In the genomic region with DNA sequence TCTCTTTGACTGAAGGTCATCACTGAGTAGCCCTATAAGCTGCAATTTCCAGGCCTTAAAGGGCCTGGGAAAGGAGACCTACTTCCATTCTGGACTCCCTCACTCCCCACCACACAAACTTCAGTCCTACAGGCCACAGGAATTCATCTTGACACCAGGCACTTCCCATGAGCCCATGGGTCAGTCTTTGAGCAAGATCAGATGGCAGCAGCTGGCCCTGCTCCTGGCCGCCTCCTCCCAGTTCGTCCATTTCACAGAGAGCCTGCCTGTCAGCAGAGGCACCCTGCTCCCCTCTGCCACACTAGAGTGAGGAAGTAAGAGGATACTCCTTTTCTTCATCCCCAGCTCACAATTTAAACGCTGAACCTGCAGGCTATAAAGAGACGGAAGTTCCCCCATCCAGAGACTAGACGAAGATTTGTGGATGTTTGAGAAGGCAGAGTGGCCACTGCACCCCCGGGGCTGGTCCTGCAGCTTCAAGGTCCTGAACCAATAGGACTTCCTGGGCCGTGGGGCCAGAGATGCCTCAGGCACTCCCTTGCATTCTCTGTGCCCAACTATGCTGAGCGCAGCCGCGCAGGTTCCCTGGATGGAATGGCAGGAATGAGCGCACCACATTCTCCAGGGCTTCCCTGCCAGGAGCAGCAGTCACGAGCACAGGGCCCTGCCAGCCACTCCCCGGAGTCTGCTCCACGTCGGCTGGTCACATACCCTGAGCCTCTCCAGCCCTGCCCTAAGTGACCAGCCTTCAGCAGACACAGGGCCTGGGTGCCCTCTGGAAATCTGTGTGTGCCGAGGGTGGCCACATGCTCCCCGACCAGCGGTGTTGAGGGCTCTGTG, we compare ENCODE assay signal across 14 cellular contexts. TPM values are rescaled to one million over a fixed set of nuclear protein-coding genes. Genes with fewer than 3 reads are reported as not detected.
DNase-seq lines count a peak whose midpoint lies in the region; ATAC-seq and TF ChIP-seq lines count a peak whose summit lies in the region.
"Had no signal": no experiment of that assay in that cellular context is flagged by ENCODE, and none has a peak within 500 bp of the region (broad histone marks: within the 10 kb centered on the region; RNA-seq: fewer than 3 reads in every experiment).

No MANE protein-coding gene starts in this region.

- H3K27ac ChIP-seq in AG04450 (ENCODE audit: low read depth, low read length) (peak overlapping the region; percentile 54), SK-N-SH (ENCODE audit: low read depth in 2 of 2, low read length in 1 of 2) (no peak overlapping the region)

- H3K9ac ChIP-seq in SK-N-SH, result no peak overlapping the region

- H3K9me3 ChIP-seq in AG04450 (ENCODE audit: control insufficient read depth, insufficient read depth, low read length), result no peaks in the 10 kb centered on the region
- H3K9me3 ChIP-seq in SK-N-SH, result no peaks in the 10 kb centered on the region

- POLR2A ChIA-PET in AG04450 (lab: Yijun Ruan, JAX) (no interaction called here), SK-N-SH (lab: Yijun Ruan, JAX) (no interaction called here)

- no peaks in the 10 kb centered on the region for H3K79me2 ChIP-seq in SK-N-SH (ENCODE audit: insufficient read depth)

- 89% methylated on average over 10 of the region's 18 CpGs for WGBS in SK-N-SH (ENCODE audit: low lambda C conversion rate)

- intact Hi-C loops in Right ventricle myocardium superior (cut with DNase I), result no loop called here

- no peaks in the 10 kb centered on the region for H3K27me3 ChIP-seq in AG04450 (ENCODE audit: control insufficient read depth, insufficient read depth, low read length)
- H3K27me3 ChIP-seq in SK-N-SH (ENCODE audit: insufficient read depth), result no peaks in the 10 kb centered on the region

- H3K4me3 Mint-ChIP-seq in mesothelial cell of epicardium, result no peak overlapping the region

- no peak for TF ChIP-seq CTCF in AG04450 (IDR thresholded peaks at IDR 0.05; ENCODE audit: low read depth, low read length)
- TF ChIP-seq CTCF in mesothelial cell of epicardium (IDR thresholded peaks at IDR 0.05; ENCODE audit: unreplicated experiment), result no peak
- TF ChIP-seq CTCF in SK-N-SH (IDR thresholded peaks at IDR 0.05), result no peak
- TF ChIP-seq CTCF in omental fat pad (IDR thresholded peaks at IDR 0.05), result no peak

- H3K4me1 Mint-ChIP-seq in mesothelial cell of epicardium, result peaks cover 20% of the 10 kb centered on the region

- peaks cover 6 to 77% of the 10 kb centered on the region in 2 experiments for H3K36me3 ChIP-seq in SK-N-SH (replicated peaks in 1 of 2; ENCODE audit: control insufficient read depth in 1 of 2, insufficient read depth in 2 of 2, low read length in 1 of 2)

- TF ChIP-seq RAD21 in SK-N-SH (IDR thresholded peaks at IDR 0.05; ENCODE audit: low read length), result no peak

- H2AFZ ChIP-seq in SK-N-SH (ENCODE audit: low read depth), result no peak overlapping the region

- H3K4me2 ChIP-seq in SK-N-SH, result no peak overlapping the region

- DNase-seq in AG04450 (ENCODE audit: low read depth, low spot score), result peak; percentile 43
- peak; percentile 56 for DNase-seq in LHCN-M2 (ENCODE audit: low read depth)
- peak; percentile 84 for DNase-seq in Right ventricle myocardium superior
- DNase-seq in mesothelial cell of epicardium (ENCODE audit: low spot score in 2 of 2, unreplicated experiment in 2 of 2), result peak in 1 of 2 experiments; percentile 68
- DNase-seq in SKM-1 treated with dmso at 0.1 percent for 144 hours (lab: John Stamatoyannopoulos, UW; ENCODE audit: unreplicated experiment), result no peak
- DNase-seq in SK-N-SH, result no peak
- DNase-seq in omental fat pad (ENCODE audit: low spot score), result no peak
- no peak for DNase-seq in DMS114 treated with DMSO at 0.1 percent for 48 hours (lab: John Stamatoyannopoulos, UW; ENCODE audit: unreplicated experiment)
- DNase-seq: activated CD4-positive, alpha-beta T cell treated with anti-CD3 and anti-CD28 coated beads, Interleukin-2, amount 50 U/mL, for 1 hour; DMS79; effector CD4-positive, alpha-beta T cell; NCI-H1092; NCI-H524 treated with DMSO at 0.1 percent for 48 hours; stimulated activated CD4-positive, alpha-beta T cell treated with anti-CD3 and anti-CD28 coated beads, Interleukin-15, amount 100 ng/mL, for 24 hours had no signal

- no peaks in the 10 kb centered on the region for H3F3A ChIP-seq in SK-N-SH (replicated peaks; ENCODE audit: insufficient read depth)

- no peaks in the 10 kb centered on the region for H3K9me2 ChIP-seq in SK-N-SH

- H4K20me1 ChIP-seq in SK-N-SH (ENCODE audit: insufficient read depth), result no peaks in the 10 kb centered on the region

- no peak overlapping the region for H3K4me3 ChIP-seq in AG04450 (ENCODE audit: low read depth, low read length)
- no peak overlapping the region for H3K4me3 ChIP-seq in SK-N-SH (ENCODE audit: low read depth in 2 of 2, low read length in 1 of 2)

- H3K27ac Mint-ChIP-seq in mesothelial cell of epicardium, result peak overlapping the region; percentile 96

- no peaks in the 10 kb centered on the region for H3K9me3 Mint-ChIP-seq in mesothelial cell of epicardium

- ATAC-seq in Right ventricle myocardium superior (ENCODE audit: poor library complexity) (peak; percentile 92), omental fat pad (ENCODE audit: low FRiP score) (no peak)

- CTCF ChIA-PET in AG04450 (lab: Charles Lee), result no interaction called here
- CTCF ChIA-PET in SK-N-SH (lab: Yijun Ruan, JAX), result interaction anchor here (1.0 kb wide), 1 partner anchor 268 kb away, joined by 3 read pairs; no protein-coding TSS in a partner anchor

- TF ChIP-seq EP300 in SK-N-SH (IDR thresholded peaks at IDR 0.05; ENCODE audit: borderline replicate concordance in 1 of 2, low read depth in 1 of 2, low read length in 1 of 2), result no peak

- no peaks in the 10 kb centered on the region for H3K27me3 Mint-ChIP-seq in mesothelial cell of epicardium (ENCODE audit: low read depth)

- H3K4me1 ChIP-seq in SK-N-SH (ENCODE audit: control insufficient read depth in 1 of 2, insufficient read depth in 2 of 2, low read depth in 1 of 2, low read length in 1 of 2), result no peaks in the 10 kb centered on the region

- H3K36me3 Mint-ChIP-seq in mesothelial cell of epicardium, result peaks cover 26% of the 10 kb centered on the region

TF ChIP-seq in SK-N-SH, 30 proteins besides CTCF, POLR2A, EP300 and RAD21:
- TF ChIP-seq, protein P1, sequence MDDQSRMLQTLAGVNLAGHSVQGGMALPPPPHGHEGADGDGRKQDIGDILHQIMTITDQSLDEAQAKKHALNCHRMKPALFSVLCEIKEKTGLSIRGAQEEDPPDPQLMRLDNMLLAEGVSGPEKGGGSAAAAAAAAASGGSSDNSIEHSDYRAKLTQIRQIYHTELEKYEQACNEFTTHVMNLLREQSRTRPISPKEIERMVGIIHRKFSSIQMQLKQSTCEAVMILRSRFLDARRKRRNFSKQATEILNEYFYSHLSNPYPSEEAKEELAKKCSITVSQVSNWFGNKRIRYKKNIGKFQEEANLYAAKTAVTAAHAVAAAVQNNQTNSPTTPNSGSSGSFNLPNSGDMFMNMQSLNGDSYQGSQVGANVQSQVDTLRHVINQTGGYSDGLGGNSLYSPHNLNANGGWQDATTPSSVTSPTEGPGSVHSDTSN (IDR thresholded peaks at IDR 0.05), result no peak
- TF ChIP-seq, protein P2, sequence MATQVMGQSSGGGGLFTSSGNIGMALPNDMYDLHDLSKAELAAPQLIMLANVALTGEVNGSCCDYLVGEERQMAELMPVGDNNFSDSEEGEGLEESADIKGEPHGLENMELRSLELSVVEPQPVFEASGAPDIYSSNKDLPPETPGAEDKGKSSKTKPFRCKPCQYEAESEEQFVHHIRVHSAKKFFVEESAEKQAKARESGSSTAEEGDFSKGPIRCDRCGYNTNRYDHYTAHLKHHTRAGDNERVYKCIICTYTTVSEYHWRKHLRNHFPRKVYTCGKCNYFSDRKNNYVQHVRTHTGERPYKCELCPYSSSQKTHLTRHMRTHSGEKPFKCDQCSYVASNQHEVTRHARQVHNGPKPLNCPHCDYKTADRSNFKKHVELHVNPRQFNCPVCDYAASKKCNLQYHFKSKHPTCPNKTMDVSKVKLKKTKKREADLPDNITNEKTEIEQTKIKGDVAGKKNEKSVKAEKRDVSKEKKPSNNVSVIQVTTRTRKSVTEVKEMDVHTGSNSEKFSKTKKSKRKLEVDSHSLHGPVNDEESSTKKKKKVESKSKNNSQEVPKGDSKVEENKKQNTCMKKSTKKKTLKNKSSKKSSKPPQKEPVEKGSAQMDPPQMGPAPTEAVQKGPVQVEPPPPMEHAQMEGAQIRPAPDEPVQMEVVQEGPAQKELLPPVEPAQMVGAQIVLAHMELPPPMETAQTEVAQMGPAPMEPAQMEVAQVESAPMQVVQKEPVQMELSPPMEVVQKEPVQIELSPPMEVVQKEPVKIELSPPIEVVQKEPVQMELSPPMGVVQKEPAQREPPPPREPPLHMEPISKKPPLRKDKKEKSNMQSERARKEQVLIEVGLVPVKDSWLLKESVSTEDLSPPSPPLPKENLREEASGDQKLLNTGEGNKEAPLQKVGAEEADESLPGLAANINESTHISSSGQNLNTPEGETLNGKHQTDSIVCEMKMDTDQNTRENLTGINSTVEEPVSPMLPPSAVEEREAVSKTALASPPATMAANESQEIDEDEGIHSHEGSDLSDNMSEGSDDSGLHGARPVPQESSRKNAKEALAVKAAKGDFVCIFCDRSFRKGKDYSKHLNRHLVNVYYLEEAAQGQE (IDR thresholded peaks at IDR 0.05; ENCODE audit: low read depth, low read length), result no peak

RNA-seq across cellular contexts. Expression of a gene that starts 33.5 kb away (rescaled TPM):
- polyA plus RNA-seq in AG04450 (2011; rRNA removed) (65.3 and 88.5 TPM in 2 replicates), SK-N-SH (2012; rRNA removed) (109 and 139 TPM in 2 replicates)
- 40.2 and 48.6 TPM in 2 replicates for polyA minus RNA-seq in AG04450 (2011; rRNA and poly(A)+ RNA removed)
- total RNA-seq in LHCN-M2 (2014; rRNA removed) (26.7 and 32.3 TPM in 2 replicates), Right ventricle myocardium superior (20.0 TPM), mesothelial cell of epicardium (29.9 to 33.6 TPM (median 31.7 TPM) in 3 replicates), omental fat pad (10 to 100 TPM; 34.4 to 43.0 (median 37.2) TPM)
- polyA plus RNA-seq in LHCN-M2 (2012), result 30.2 TPM
- polyA plus RNA-seq in SK-N-SH (2012; cell fraction: cytosol; rRNA removed), result 74.7 and 105 TPM in 2 replicates
- 86.6 and 146 TPM in 2 replicates for polyA plus RNA-seq in SK-N-SH (2012; cell fraction: nucleus; rRNA removed)

Comparison
In these comparisons a context has a peak if more than half of its experiments do, and no peak if none do; other contexts are left out.
1. DNase-seq: peak in AG04450 (single experiment), LHCN-M2 (single experiment) and Right ventricle myocardium superior (single experiment); none in SKM-1 treated with dmso at 0.1 percent for 144 hours (single experiment), SK-N-SH (single experiment), omental fat pad (single experiment) and DMS114 treated with DMSO at 0.1 percent for 48 hours (single experiment).